ENCODE assay signal across 8 cellular contexts in the genomic region with DNA sequence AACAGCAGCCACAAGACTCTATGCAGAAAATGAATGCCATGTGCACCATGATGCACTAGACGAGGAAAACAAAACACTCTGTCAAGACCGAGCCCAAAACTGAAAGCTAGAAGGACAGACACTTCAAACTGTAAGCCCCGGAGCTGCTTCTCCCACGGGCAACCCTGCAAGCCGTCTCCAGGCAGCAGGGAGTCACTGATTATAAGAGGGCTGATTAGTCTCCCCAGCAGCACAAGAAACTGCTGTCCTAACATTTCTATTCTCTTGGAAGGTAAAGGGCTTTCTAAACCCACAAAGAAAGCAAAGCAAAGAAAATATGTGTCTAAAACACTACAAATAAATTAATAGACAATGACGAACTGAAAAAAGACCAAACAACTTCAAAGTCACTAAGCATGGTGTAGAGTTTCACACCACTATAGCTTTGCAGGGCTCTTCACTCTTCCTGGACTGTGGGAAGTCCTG. TPM values are rescaled to one million over a fixed set of nuclear protein-coding genes. Genes with fewer than 3 reads are reported as not detected.
A peak's percentile ranks its signal among the peaks of the same experiment; 100 is the strongest.
DNase-seq lines count a peak whose midpoint lies in the region; ATAC-seq and TF ChIP-seq lines count a peak whose summit lies in the region.

No MANE protein-coding gene starts in this region.

- H3K9me3 ChIP-seq in thymus (ENCODE audit: control insufficient read depth) (no peaks in the 10 kb centered on the region), mammary epithelial cell (replicated peaks; ENCODE audit: insufficient read depth, low read length) (no peaks in the 10 kb centered on the region)

- dilution Hi-C loops in mammary epithelial cell (cut with HindIII; ENCODE audit: low sequenced_read_pairs) = no loop called here

- H3K27me3 ChIP-seq in thymus (ENCODE audit: control insufficient read depth, insufficient read depth) = no peaks in the 10 kb centered on the region
- no peaks in the 10 kb centered on the region for H3K27me3 ChIP-seq in mammary epithelial cell (ENCODE audit: insufficient read depth, low read length)

- BruUV-seq in mammary epithelial cell (replicated peaks; lab: Mats Ljungman, UMichigan) = no TSS peak

- in situ Hi-C loops in mammary epithelial cell (cut with MboI; ENCODE audit: low sequenced_read_pairs in 2 of 2) = no loop called here

- no peaks in the 10 kb centered on the region for H3K36me3 ChIP-seq in thymus (ENCODE audit: control insufficient read depth, insufficient read depth)
- H3K36me3 ChIP-seq in mammary epithelial cell (ENCODE audit: insufficient read depth, low read length) = no peaks in the 10 kb centered on the region

- peak; percentile 54 for DNase-seq in stimulated activated CD4-positive, alpha-beta T cell treated with anti-CD3 and anti-CD28 coated beads, Interleukin-15, amount 100 ng/mL, for 24 hours
- no peak for DNase-seq in stimulated activated CD4-positive, alpha-beta T cell treated with anti-CD3 and anti-CD28 coated beads, Interleukin-2, amount 100 ng/mL, for 24 hours
- DNase-seq in M059J (ENCODE audit: low read depth) = peak; percentile 67
- DNase-seq in left lobe of liver (ENCODE audit: low spot score) = no peak
- DNase-seq in mammary epithelial cell = no peak
- no peak for DNase-seq in SIG-M5 treated with dmso at 0.1 percent for 504 hours (lab: John Stamatoyannopoulos, UW; ENCODE audit: unreplicated experiment)

- peaks cover 64% of the 10 kb centered on the region for H3K4me1 ChIP-seq in thymus (ENCODE audit: control insufficient read depth, insufficient read depth, low read length)
- peaks cover 23% of the 10 kb centered on the region for H3K4me1 ChIP-seq in mammary epithelial cell (ENCODE audit: insufficient read depth, low read length)

- H3K4me1 Mint-ChIP-seq in activated naive CD4-positive, alpha-beta T cell treated with anti-CD3 and anti-CD28 coated beads, Interleukin-2, amount 50 U/mL, for 24 hours = peaks cover 55% of the 10 kb centered on the region

- CTCF ChIA-PET in mammary epithelial cell (lab: Charles Lee; ENCODE audit: low non-redundant PET) = no interaction called here

- peaks cover 2% of the 10 kb centered on the region for H3K36me3 Mint-ChIP-seq in activated naive CD4-positive, alpha-beta T cell treated with anti-CD3 and anti-CD28 coated beads, Interleukin-2, amount 50 U/mL, for 24 hours

- H3K27ac Mint-ChIP-seq in activated naive CD4-positive, alpha-beta T cell treated with anti-CD3 and anti-CD28 coated beads, Interleukin-2, amount 50 U/mL, for 24 hours = peak overlapping the region; percentile 88

- H3K27ac ChIP-seq in thymus (ENCODE audit: low read depth) (peak overlapping the region; percentile 87), mammary epithelial cell (ENCODE audit: insufficient read depth, low read depth, low read length) (no peak overlapping the region)

- H3K79me2 ChIP-seq in mammary epithelial cell (ENCODE audit: insufficient read depth, low read length) = peaks cover 81% of the 10 kb centered on the region

- H3K4me2 ChIP-seq in mammary epithelial cell (ENCODE audit: insufficient read depth, low read depth, low read length) = no peak overlapping the region

- no peak for TF ChIP-seq CTCF in mammary epithelial cell (conservative IDR thresholded peaks at IDR 0.05 in 1 of 2, IDR thresholded peaks at IDR 0.05 in 1 of 2; ENCODE audit: extremely low read depth in 1 of 2, insufficient read depth in 1 of 2, low read depth in 1 of 2, low read length in 2 of 2)

- H3K4me3 ChIP-seq in thymus (ENCODE audit: low read length) (peak overlapping the region; percentile 4), mammary epithelial cell (replicated peaks in 1 of 3; ENCODE audit: insufficient read depth in 1 of 3, low read depth in 2 of 3, low read length in 3 of 3) (no peak overlapping the region)

- peak; percentile 17 for ATAC-seq in left lobe of liver

- no peaks in the 10 kb centered on the region for H4K20me1 ChIP-seq in mammary epithelial cell (ENCODE audit: insufficient read depth, low read length)

- WGBS in thymus = 2% methylated on average over 6 of the region's 6 CpGs
- WGBS in mammary epithelial cell (ENCODE audit: low coverage, missing lambda C conversion rate) = 90% methylated on average over 6 of the region's 6 CpGs

- no peaks in the 10 kb centered on the region for H3K9me3 Mint-ChIP-seq in activated naive CD4-positive, alpha-beta T cell treated with anti-CD3 and anti-CD28 coated beads, Interleukin-2, amount 50 U/mL, for 24 hours

- H3K27me3 Mint-ChIP-seq in activated naive CD4-positive, alpha-beta T cell treated with anti-CD3 and anti-CD28 coated beads, Interleukin-2, amount 50 U/mL, for 24 hours = no peaks in the 10 kb centered on the region

- H2AFZ ChIP-seq in mammary epithelial cell (ENCODE audit: low read depth, low read length) = no peak overlapping the region

- H3K9ac ChIP-seq in mammary epithelial cell (ENCODE audit: insufficient read depth, low read length) = no peak overlapping the region

- intact Hi-C loops in mammary epithelial cell (cut with micrococcal nuclease) = no loop called here

- H3K4me3 Mint-ChIP-seq in activated naive CD4-positive, alpha-beta T cell treated with anti-CD3 and anti-CD28 coated beads, Interleukin-2, amount 50 U/mL, for 24 hours = peak overlapping the region; percentile 81

RNA-seq across cellular contexts. Expression of a gene that starts 15.5 kb away (rescaled TPM):
- 14.6 and 18.7 TPM in 2 replicates for total RNA-seq in M059J (2014; rRNA removed; shearing (Covaris generic))
- total RNA-seq in left lobe of liver (50.4 TPM), mammary epithelial cell (10 to 100 TPM; 15.7 to 24.0 TPM)
- polyA plus RNA-seq in thymus (20.0 TPM), mammary epithelial cell (11.8 TPM)
- polyA minus RNA-seq in mammary epithelial cell = 10.3 TPM

RNA-seq across cellular contexts. Expression of a gene that starts 30.4 kb away (rescaled TPM):
- not detected in 2 replicates for total RNA-seq in M059J (2014; rRNA removed; shearing (Covaris generic))
- not detected for total RNA-seq in left lobe of liver
- polyA plus RNA-seq in thymus = 0.05 TPM
- total RNA-seq in mammary epithelial cell = not detected
- not detected for polyA plus RNA-seq in mammary epithelial cell
- polyA minus RNA-seq in mammary epithelial cell = not detected

Comparison
In these comparisons a context has a peak if more than half of its experiments do, and no peak if none do; other contexts are left out.
1. DNase-seq: peak in stimulated activated CD4-positive, alpha-beta T cell treated with anti-CD3 and anti-CD28 coated beads, Interleukin-15, amount 100 ng/mL, for 24 hours (single experiment) and M059J (single experiment); none in stimulated activated CD4-positive, alpha-beta T cell treated with anti-CD3 and anti-CD28 coated beads, Interleukin-2, amount 100 ng/mL, for 24 hours (0 of 2), left lobe of liver (single experiment), mammary epithelial cell (single experiment) and SIG-M5 treated with dmso at 0.1 percent for 504 hours (single experiment).